8 cellular contexts compared by ENCODE assay signal in genomic region chr3:194685050-194685722, GRCh38. TPM values are rescaled to one million over a fixed set of nuclear protein-coding genes. Genes with fewer than 3 reads are reported as not detected.
DNase-seq lines count a peak whose midpoint lies in the region; ATAC-seq, FAIRE-seq and TF ChIP-seq lines count a peak whose summit lies in the region.

No MANE protein-coding gene starts in this region.

- H3K4me2 ChIP-seq in DOHH2 (ENCODE audit: low read length) = peak overlapping the region; percentile 99
- peak overlapping the region; percentile 67 for H3K4me2 ChIP-seq in K562 (ENCODE audit: insufficient read depth, low read length)

- H3K36me3 Mint-ChIP-seq in nephron progenitor cell (ENCODE audit: low read depth) = no peaks in the 10 kb centered on the region

- peaks cover 22% of the 10 kb centered on the region for H3K27me3 ChIP-seq in DOHH2 (ENCODE audit: control insufficient read depth, low read length)
- peaks cover 0 to 26% of the 10 kb centered on the region in 2 experiments; a peak in 3 of 5 replicates for H3K27me3 ChIP-seq in K562 (ENCODE audit: control insufficient read depth in 2 of 2, insufficient read depth in 2 of 2, low read length in 2 of 2)

- intact Hi-C loops in K562 (cut with micrococcal nuclease) = loop anchor here (10.0 kb wide), 1 partner anchor 270 kb away; no protein-coding TSS in a partner anchor

- TF ChIP-seq EP300 in K562 (IDR thresholded peaks at IDR 0.05; ENCODE audit: low read length) = no peak

- peaks cover 60% of the 10 kb centered on the region for H3K4me1 ChIP-seq in DOHH2 (ENCODE audit: control insufficient read depth, low read length)
- peaks cover 11 to 24% of the 10 kb centered on the region in 2 experiments for H3K4me1 ChIP-seq in K562 (replicated peaks in 1 of 2; ENCODE audit: control insufficient read depth in 2 of 2, insufficient read depth in 2 of 2, low read length in 2 of 2)

- no peaks in the 10 kb centered on the region for H3K9me2 ChIP-seq in DOHH2 (replicated peaks; ENCODE audit: control insufficient read depth, low read length)

- DNase-seq in K562 (ENCODE audit: extremely low read depth in 1 of 4, low spot score in 3 of 4) (no peak), nephron progenitor cell (no peak), islet precursor cell (no peak), germinal center (ENCODE audit: low spot score) (no peak)

- peaks cover 64% of the 10 kb centered on the region for H3K4me1 Mint-ChIP-seq in nephron progenitor cell

- no TSS peak for BruUV-seq in K562 (replicated peaks; lab: Mats Ljungman, UMichigan)

- no peaks in the 10 kb centered on the region for H3K9me3 ChIP-seq in DOHH2 (ENCODE audit: control insufficient read depth, insufficient read depth, low read length)
- H3K9me3 ChIP-seq in K562 (replicated peaks; ENCODE audit: control insufficient read depth, insufficient read depth, low read depth, low read length) = no peaks in the 10 kb centered on the region

- POLR2A ChIA-PET in K562 (lab: Yijun Ruan, JAX) = no interaction called here

- H3K36me3 ChIP-seq in DOHH2 (ENCODE audit: control insufficient read depth, low read length) (peaks cover 9% of the 10 kb centered on the region; the same call in 1 of the 2 replicates), K562 (ENCODE audit: control insufficient read depth, insufficient read depth, low read length) (no peaks in the 10 kb centered on the region)

- no peak overlapping the region for H3K9ac ChIP-seq in K562 (ENCODE audit: insufficient read depth in 1 of 2, low read depth in 2 of 2, low read length in 2 of 2)

- peak overlapping the region; percentile 80; the same call in 1 of the 2 replicates for H2AFZ ChIP-seq in K562 (ENCODE audit: low read depth, low read length)

- H3K79me2 ChIP-seq in DOHH2 (ENCODE audit: control insufficient read depth, low read length) (peaks cover 22% of the 10 kb centered on the region), K562 (ENCODE audit: control insufficient read depth, insufficient read depth, low read length) (no peaks in the 10 kb centered on the region)

- CTCF ChIA-PET in K562 (lab: Yijun Ruan, JAX; ENCODE audit: low intra/inter-chr PET ratio) = interaction anchor here (0.6 kb wide), 1 partner anchor 36 kb away, joined by 3 read pairs; no protein-coding TSS in a partner anchor

- H3F3A ChIP-seq in DOHH2 (ENCODE audit: control insufficient read depth, insufficient read depth) = peaks cover 15% of the 10 kb centered on the region

- ATAC-seq in HG02759 (IDR thresholded peaks at IDR 0.05; ENCODE audit: unreplicated experiment) = peak; percentile 2
- ATAC-seq in K562 = no peak
- ATAC-seq in HG02938 (IDR thresholded peaks at IDR 0.05; ENCODE audit: unreplicated experiment) = no peak
- ATAC-seq in HG03460 (IDR thresholded peaks at IDR 0.05; ENCODE audit: unreplicated experiment) = no peak

- WGBS in K562 (ENCODE audit: insufficient coverage, low coverage, missing lambda C conversion rate) = 24% methylated on average over 15 of the region's 15 CpGs

- no peaks in the 10 kb centered on the region for H4K20me1 ChIP-seq in DOHH2 (ENCODE audit: control insufficient read depth, insufficient read depth, low read depth, low read length)
- H4K20me1 ChIP-seq in K562 (replicated peaks; ENCODE audit: control insufficient read depth, insufficient read depth, low read length) = no peaks in the 10 kb centered on the region

- H3K27ac ChIP-seq in DOHH2 (ENCODE audit: low read depth, low read length) (no peak overlapping the region), K562 (ENCODE audit: extremely low read depth, low read depth, low read length) (no peak overlapping the region)

- no peak for TF ChIP-seq RAD21 in K562 (CRISPR knock-in tag; conservative IDR thresholded peaks at IDR 0.05 in 1 of 2, IDR thresholded peaks at IDR 0.05 in 1 of 2)

- no peak overlapping the region for H3K27ac Mint-ChIP-seq in nephron progenitor cell

- FAIRE-seq in K562 (lab: Jason Lieb, UNC) = no peak

- peak overlapping the region; percentile 97 for H3K4me3 Mint-ChIP-seq in nephron progenitor cell

- no peaks in the 10 kb centered on the region for H3K9me3 Mint-ChIP-seq in nephron progenitor cell

- H3K9me1 ChIP-seq in K562 (ENCODE audit: control insufficient read depth, insufficient read depth, low read length) = no peaks in the 10 kb centered on the region

- in situ Hi-C loops in K562 (cut with MboI) = loop anchor here (10.0 kb wide), 2 partner anchors 420 to 840 kb away; no protein-coding TSS in a partner anchor

- no peak for TF ChIP-seq POLR2A in K562 (conservative IDR thresholded peaks at IDR 0.05)

- TF ChIP-seq CTCF in DOHH2 (IDR thresholded peaks at IDR 0.05; ENCODE audit: low read depth, low read length, poor library complexity, severe bottlenecking) (no peak), K562 (IDR thresholded peaks at IDR 0.05 in 2 of 3, conservative IDR thresholded peaks at IDR 0.05 in 1 of 3; ENCODE audit: insufficient read depth in 2 of 3, low read depth in 1 of 3, low read length in 3 of 3) (no peak), nephron progenitor cell (IDR thresholded peaks at IDR 0.05) (no peak)

- peak overlapping the region; percentile 87 for H3K4me3 ChIP-seq in DOHH2 (ENCODE audit: low read length)
- peak overlapping the region; percentile 35 for H3K4me3 ChIP-seq in K562

- peaks cover 56% of the 10 kb centered on the region for H3K27me3 Mint-ChIP-seq in nephron progenitor cell (ENCODE audit: low read depth, poor library complexity)

TF ChIP-seq in K562, 482 proteins besides CTCF, POLR2A, EP300 and RAD21 (continues in another document):
- no peak for TF ChIP-seq MTA1 (IDR thresholded peaks at IDR 0.05; ENCODE audit: borderline replicate concordance)

RNA-seq across cellular contexts. Expression of gene FAM43A, which starts 0.5 kb away (rescaled TPM):
- 1.8 TPM in 1 of 2 replicates, not detected in the other for total RNA-seq in K562 (2011; cell fraction: chromatin; rRNA removed; ENCODE audit: low replicate concordance)
- 1.1 and 2.3 TPM in 2 replicates for total RNA-seq in K562 (2011; cell fraction: nucleolus; rRNA removed)
- 0.46 and 0.73 TPM in 2 replicates for total RNA-seq in K562 (2011; cell fraction: nucleoplasm; rRNA removed)
- total RNA-seq in K562 (2014; rRNA removed) (0.45 and 0.54 TPM in 2 replicates), K562 (2014; rRNA removed; fragmentation: Illumina TruSeq; extraction: Trizol) (0.16 and 0.18 TPM in 2 replicates), K562 (2015; rRNA removed; fragmentation: Illumina TruSeq; extraction: Trizol) (0.07 and 0.15 TPM in 2 replicates), K562 (2021) (0.74 and 1.2 TPM in 2 replicates)
- polyA plus RNA-seq in K562 (2011; rRNA removed) (0.60 and 0.61 TPM in 2 replicates), K562 (2014; fragmentation: Illumina TruSeq; extraction: Trizol) (0.18 and 0.21 TPM in 2 replicates), K562 (2014; fragmentation: Nextera tagmentation; extraction: Ambion mirVana) (under 1 TPM; 0.03 to 0.04 TPM), K562 (2014; rRNA removed) (0.56 and 0.76 TPM in 2 replicates)
- 0.69 and 3.2 TPM in 2 replicates for polyA plus RNA-seq in K562 (2011; cell fraction: cytosol; rRNA removed)
- polyA plus RNA-seq in K562 (2011; cell fraction: nucleus; rRNA removed) = 2.0 and 5.0 TPM in 2 replicates
- 1.0 and 1.5 TPM in 2 replicates for polyA plus RNA-seq in K562 (2012)
- 0.15 and 0.28 TPM in 2 replicates for polyA minus RNA-seq in K562 (2011; rRNA and poly(A)+ RNA removed)
- polyA minus RNA-seq in K562 (2011; cell fraction: cytosol; rRNA and poly(A)+ RNA removed) = 0.55 and 1.0 TPM in 2 replicates
- polyA minus RNA-seq in K562 (2011; cell fraction: nucleus; rRNA and poly(A)+ RNA removed) = 1.3 and 1.7 TPM in 2 replicates

RNA-seq across cellular contexts. Expression of gene LSG1, which starts 13.2 kb away (rescaled TPM):
- total RNA-seq in K562 (2011; cell fraction: chromatin; rRNA removed; ENCODE audit: low replicate concordance) = 63.6 and 106 TPM in 2 replicates
- total RNA-seq in K562 (2011; cell fraction: nucleolus; rRNA removed) = 56.9 and 58.4 TPM in 2 replicates
- 51.1 and 71.5 TPM in 2 replicates for total RNA-seq in K562 (2011; cell fraction: nucleoplasm; rRNA removed)
- 45.4 and 59.8 TPM in 2 replicates for total RNA-seq in K562 (2014; rRNA removed)
- total RNA-seq in K562 (2014; rRNA removed; fragmentation: Illumina TruSeq; extraction: Trizol) = 56.5 and 59.8 TPM in 2 replicates
- total RNA-seq in K562 (2015; rRNA removed; fragmentation: Illumina TruSeq; extraction: Trizol) = 68.4 and 73.7 TPM in 2 replicates
- total RNA-seq in K562 (2021) = 35.2 and 37.9 TPM in 2 replicates
- 50.5 and 55.7 TPM in 2 replicates for polyA plus RNA-seq in K562 (2011; rRNA removed)
- polyA plus RNA-seq in K562 (2011; cell fraction: cytosol; rRNA removed) = 21.2 and 29.8 TPM in 2 replicates
- 58.3 and 70.1 TPM in 2 replicates for polyA plus RNA-seq in K562 (2011; cell fraction: nucleus; rRNA removed)
- 21.9 and 36.2 TPM in 2 replicates for polyA plus RNA-seq in K562 (2012)
- 49.4 and 55.5 TPM in 2 replicates for polyA plus RNA-seq in K562 (2014; fragmentation: Illumina TruSeq; extraction: Trizol)
- polyA plus RNA-seq in K562 (2014; fragmentation: Nextera tagmentation; extraction: Ambion mirVana) = 10 to 100 TPM; 14.9 to 23.0 TPM
- polyA plus RNA-seq in K562 (2014; rRNA removed) = 39.5 and 46.7 TPM in 2 replicates
- polyA minus RNA-seq in K562 (2011; rRNA and poly(A)+ RNA removed) = 71.0 and 90.5 TPM in 2 replicates
- polyA minus RNA-seq in K562 (2011; cell fraction: cytosol; rRNA and poly(A)+ RNA removed) = 29.7 and 38.5 TPM in 2 replicates
- polyA minus RNA-seq in K562 (2011; cell fraction: nucleus; rRNA and poly(A)+ RNA removed) = 41.5 and 62.8 TPM in 2 replicates

RNA-seq across cellular contexts. Expression of gene TMEM44, which starts 52.0 kb away (rescaled TPM):
- 57.1 and 107 TPM in 2 replicates for total RNA-seq in K562 (2011; cell fraction: chromatin; rRNA removed; ENCODE audit: low replicate concordance)
- 59.7 and 67.4 TPM in 2 replicates for total RNA-seq in K562 (2011; cell fraction: nucleolus; rRNA removed)
- 57.2 and 61.1 TPM in 2 replicates for total RNA-seq in K562 (2011; cell fraction: nucleoplasm; rRNA removed)
- 13.1 and 13.8 TPM in 2 replicates for total RNA-seq in K562 (2014; rRNA removed)
- total RNA-seq in K562 (2014; rRNA removed; fragmentation: Illumina TruSeq; extraction: Trizol) = 6.0 and 7.2 TPM in 2 replicates
- total RNA-seq in K562 (2015; rRNA removed; fragmentation: Illumina TruSeq; extraction: Trizol) = 7.5 TPM in 2 replicates
- 16.9 and 18.1 TPM in 2 replicates for total RNA-seq in K562 (2021)
- 13.5 and 14.5 TPM in 2 replicates for polyA plus RNA-seq in K562 (2011; rRNA removed)
- polyA plus RNA-seq in K562 (2011; cell fraction: cytosol; rRNA removed) = 11.8 and 16.3 TPM in 2 replicates
- 44.6 and 76.9 TPM in 2 replicates for polyA plus RNA-seq in K562 (2011; cell fraction: nucleus; rRNA removed)
- 9.8 and 17.5 TPM in 2 replicates for polyA plus RNA-seq in K562 (2012)
- polyA plus RNA-seq in K562 (2014; fragmentation: Illumina TruSeq; extraction: Trizol) = 11.3 and 12.4 TPM in 2 replicates
- polyA plus RNA-seq in K562 (2014; fragmentation: Nextera tagmentation; extraction: Ambion mirVana) = 1 to 10 TPM in 1 of 2 experiments, under 1 TPM in 1; 0.53 to 1.7 TPM
- 15.5 and 16.2 TPM in 2 replicates for polyA plus RNA-seq in K562 (2014; rRNA removed)
- polyA minus RNA-seq in K562 (2011; rRNA and poly(A)+ RNA removed) = 9.1 and 13.7 TPM in 2 replicates
- 7.7 and 7.8 TPM in 2 replicates for polyA minus RNA-seq in K562 (2011; cell fraction: cytosol; rRNA and poly(A)+ RNA removed)
- 13.4 and 18.8 TPM in 2 replicates for polyA minus RNA-seq in K562 (2011; cell fraction: nucleus; rRNA and poly(A)+ RNA removed)
